ENCODE assay signal across 1 cellular context in genomic region chr10:89391882-89392756, GRCh38.
TF ChIP-seq lines count a peak whose summit lies in the region.

Gene IFIT1 (plus strand): TSS chr10:89392623. CDS start chr10:89392713, 90 bp downstream.

TF ChIP-seq in HepG2, 621 proteins besides CTCF, POLR2A, EP300 and RAD21 (continued from another document):
- TF ChIP-seq ZNF607 (CRISPR knock-in tag; IDR thresholded peaks at IDR 0.05; ENCODE audit: borderline replicate concordance) (no peak), ZNF570 (CRISPR knock-in tag; IDR thresholded peaks at IDR 0.05; ENCODE audit: borderline replicate concordance) (no peak), MBD4 (IDR thresholded peaks at IDR 0.05; ENCODE audit: borderline replicate concordance, low read length) (no peak), SRSF9 (IDR thresholded peaks at IDR 0.05; ENCODE audit: borderline replicate concordance, insufficient read depth, low read depth, low read length, poor library complexity, severe bottlenecking) (no peak), ARNT (IDR thresholded peaks at IDR 0.05) (no peak), TBX2 (CRISPR knock-in tag; IDR thresholded peaks at IDR 0.05; ENCODE audit: borderline replicate concordance) (no peak), PTBP1 (IDR thresholded peaks at IDR 0.05; ENCODE audit: low read depth, low read length, poor library complexity, severe bottlenecking) (no peak), IKZF4 (CRISPR knock-in tag; IDR thresholded peaks at IDR 0.05; ENCODE audit: borderline replicate concordance, low read depth, not compliant biosample characterization) (no peak), ARID4A (CRISPR knock-in tag; IDR thresholded peaks at IDR 0.05; ENCODE audit: borderline replicate concordance) (peak; percentile 35; the same call in 1 of the 2 replicates), CBFB (CRISPR knock-in tag; IDR thresholded peaks at IDR 0.05) (no peak)
